In genomic region chr5:95907740-95908706, GRCh38 we compare ENCODE assay signal across 1 cellular context.
TF ChIP-seq lines count a peak whose summit lies in the region.

No MANE protein-coding gene starts in this region.

TF ChIP-seq in GM12878, 131 proteins besides CTCF, POLR2A, EP300 and RAD21:
- TF ChIP-seq ZNF217 (IDR thresholded peaks at IDR 0.05) = peak; percentile 75
- no peak for TF ChIP-seq ZNF207 (IDR thresholded peaks at IDR 0.05; ENCODE audit: borderline replicate concordance)
- no peak for TF ChIP-seq HDAC6 (IDR thresholded peaks at IDR 0.05; ENCODE audit: unreplicated experiment)
- TF ChIP-seq MEF2A (IDR thresholded peaks at IDR 0.05; ENCODE audit: insufficient read depth, low read depth, low read length) = 0 out of 2 replicates have a peak, but pooled peaks have one; percentile 21
- 0 out of 2 replicates have a peak, but pooled peaks have one; percentile 14 for TF ChIP-seq DPF2 (IDR thresholded peaks at IDR 0.05)
- TF ChIP-seq PML (IDR thresholded peaks at IDR 0.05; ENCODE audit: low read length) = no peak
